Comparison of ENCODE assay signal across 9 cellular contexts in genomic region chr6:128569737-128570438, GRCh38.
DNase-seq lines count a peak whose midpoint lies in the region; ATAC-seq and TF ChIP-seq lines count a peak whose summit lies in the region.
"Had no signal": no experiment of that assay in that cellular context is flagged by ENCODE, and none has a peak within 500 bp of the region (broad histone marks: within the 10 kb centered on the region; RNA-seq: fewer than 3 reads in every experiment).

No MANE protein-coding gene starts in this region.

- ATAC-seq in GM21360 (IDR thresholded peaks at IDR 0.05; ENCODE audit: unreplicated experiment) = no peak
- ATAC-seq: gastrocnemius medialis had no signal

- CTCF ChIA-PET in HEK293T (lab: Yijun Ruan, JAX) = no interaction called here

- H3K4me3 ChIP-seq in foreskin fibroblast (ENCODE audit: low read depth in 1 of 2, low read length in 2 of 2) = no peak overlapping the region
- H3K4me3 ChIP-seq: gastrocnemius medialis, ovary had no signal

- DNase-seq in HEK293T (ENCODE audit: extremely low spot score) (peak; percentile 27), T1000 (lab: John Stamatoyannopoulos, UW) (peak; percentile 69), foreskin fibroblast (peak; percentile 93 to 97), stromal cell of bone marrow (ENCODE audit: low read depth) (peak; percentile 62), C1 segment of cervical spinal cord (lab: John Stamatoyannopoulos, UW) (no peak)
- no peak for DNase-seq in activated CD4-positive, alpha-beta T cell treated with anti-CD3 and anti-CD28 coated beads for 1 hour
- DNase-seq: gastrocnemius medialis, ovary had no signal

- POLR2A ChIA-PET in HEK293T (lab: Yijun Ruan, JAX) = no interaction called here

- no peak for TF ChIP-seq CTCF in foreskin fibroblast (IDR thresholded peaks at IDR 0.05; ENCODE audit: low read depth, low read length)

TF ChIP-seq in HEK293T, 16 proteins besides CTCF, POLR2A, EP300 and RAD21:
- TF ChIP-seq FOXA1 (IDR thresholded peaks at IDR 0.05) (no peak), ZNF384 (IDR thresholded peaks at IDR 0.05) (no peak), FOXM1 (IDR thresholded peaks at IDR 0.05; ENCODE audit: borderline replicate concordance) (no peak), ELF4 (IDR thresholded peaks at IDR 0.05) (no peak), BHLHE40 (IDR thresholded peaks at IDR 0.05; ENCODE audit: borderline replicate concordance) (no peak), FOXK2 (IDR thresholded peaks at IDR 0.05) (no peak), LEF1 (IDR thresholded peaks at IDR 0.05; ENCODE audit: borderline replicate concordance) (no peak), TARDBP (IDR thresholded peaks at IDR 0.05) (no peak), NFRKB (IDR thresholded peaks at IDR 0.05) (no peak), SP1 (IDR thresholded peaks at IDR 0.05) (no peak), ARNT (IDR thresholded peaks at IDR 0.05) (no peak), HDGF (IDR thresholded peaks at IDR 0.05; ENCODE audit: borderline replicate concordance) (no peak), SUZ12 (IDR thresholded peaks at IDR 0.05) (no peak), L3MBTL2 (conservative IDR thresholded peaks at IDR 0.05) (no peak), PKNOX1 (IDR thresholded peaks at IDR 0.05) (no peak), CTBP1 (IDR thresholded peaks at IDR 0.05; ENCODE audit: borderline replicate concordance) (no peak)

Comparison
In these comparisons a context has a peak if more than half of its experiments do, and no peak if none do; other contexts are left out.
1. DNase-seq: peak in HEK293T (single experiment), T1000 (single experiment), foreskin fibroblast (2 of 2) and stromal cell of bone marrow (single experiment); none in C1 segment of cervical spinal cord (0 of 14) and activated CD4-positive, alpha-beta T cell treated with anti-CD3 and anti-CD28 coated beads for 1 hour (single experiment).